ENCODE assay signal across 12 cellular contexts in the genomic region with DNA sequence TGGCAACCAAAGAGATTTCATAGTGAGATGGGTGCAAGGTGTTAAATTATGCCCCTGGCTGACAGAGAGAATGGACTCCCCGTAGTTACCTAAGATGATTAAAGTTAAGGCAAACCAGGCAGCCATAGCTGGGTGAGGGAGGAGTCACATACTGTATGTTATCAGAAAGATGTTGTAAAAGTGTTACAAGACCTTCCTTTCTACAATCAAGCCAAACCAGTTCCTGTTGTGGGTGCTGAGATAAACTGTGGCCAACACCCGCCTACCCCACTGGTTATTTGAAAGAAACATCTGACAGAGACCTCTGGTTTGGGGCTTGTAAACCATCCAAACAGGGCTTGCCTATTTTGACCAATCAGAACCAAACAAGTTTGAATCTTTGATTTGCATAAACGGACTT.
"Had no signal": no experiment of that assay in that cellular context is flagged by ENCODE, and none has a peak within 500 bp of the region (broad histone marks: within the 10 kb centered on the region; RNA-seq: fewer than 3 reads in every experiment).

No MANE protein-coding gene starts in this region.

- H3K9me3 ChIP-seq: left lung, neutrophil, tibial artery, vagina had no signal

- H3K36me3 Mint-ChIP-seq: activated naive CD4-positive, alpha-beta T cell treated with anti-CD3 and anti-CD28 coated beads, Interleukin-2, amount 10 ng/mL, durations not matched to agents 7 days and 5 days; naive thymus-derived CD8-positive, alpha-beta T cell; stimulated activated memory B cell treated with anti-CD40 and anti-IgM and Interleukin-4, amounts not matched to agents 10 μg/mL and 1 μg/mL and 100 μg/mL, for 72 hours had no signal

- H3K27ac Mint-ChIP-seq: activated naive CD4-positive, alpha-beta T cell treated with anti-CD3 and anti-CD28 coated beads, Interleukin-2, amount 10 ng/mL, durations not matched to agents 7 days and 5 days; activated T-helper 2 cell treated with anti-CD3 and anti-CD28 coated beads, Interferon-gamma antibody, Interleukin-2, Interleukin-4, amounts not matched to agents 10 μg/mL and 5 μg/mL and 100 μg/mL, durations not matched to agents 14 hours and 24 hours and 36 hours; naive thymus-derived CD8-positive, alpha-beta T cell; stimulated activated memory B cell treated with anti-CD40 and anti-IgM and Interleukin-4, amounts not matched to agents 10 μg/mL and 1 μg/mL and 100 μg/mL, for 72 hours had no signal

- ATAC-seq: activated CD4-positive, CD25-positive, alpha-beta regulatory T cell treated with anti-CD3 and anti-CD28 coated beads, Interleukin-2, amount 50 U/mL, for 24 hours; left lung; naive thymus-derived CD8-positive, alpha-beta T cell; stimulated activated memory B cell treated with anti-CD40 and anti-IgM and Interleukin-4, amounts not matched to agents 10 μg/mL and 1 μg/mL and 100 μg/mL, for 72 hours had no signal

- H3K36me3 ChIP-seq: left lung, neutrophil, tibial artery, vagina had no signal

- H3K4me3 ChIP-seq: left lung, tibial artery, vagina had no signal

- DNase-seq: activated CD4-positive, alpha-beta T cell treated with anti-CD3 and anti-CD28 coated beads, Interleukin-2, amount 50 U/mL, for 4 hours; activated naive CD4-positive, alpha-beta T cell treated with anti-CD3 and anti-CD28 coated beads, Interleukin-2, amount 10 ng/mL, durations not matched to agents 7 days and 5 days; left lung; mammary epithelial cell; naive thymus-derived CD8-positive, alpha-beta T cell; stimulated activated CD4-positive, alpha-beta T cell treated with anti-CD3 and anti-CD28 coated beads, Interleukin-2, amount 100 ng/mL, for 48 hours; tibial artery had no signal

- H3K4me1 ChIP-seq: left lung, tibial artery, vagina had no signal
